Comparison of ENCODE assay signal across 8 cellular contexts in genomic region chr12:120264511-120265202, GRCh38. TPM values are rescaled to one million over a fixed set of nuclear protein-coding genes. Genes with fewer than 3 reads are reported as not detected.
DNase-seq lines count a peak whose midpoint lies in the region; ATAC-seq and TF ChIP-seq lines count a peak whose summit lies in the region.

No MANE protein-coding gene starts in this region.

- no peaks in the 10 kb centered on the region for H3K9me2 ChIP-seq in SK-N-SH

- no peaks in the 10 kb centered on the region for H3K36me3 Mint-ChIP-seq in progenitor cell of endocrine pancreas (ENCODE audit: insufficient read depth)

- ATAC-seq in DND-41 (ENCODE audit: insufficient read depth, low read depth), result no peak
- no peak for ATAC-seq in HG03439 (IDR thresholded peaks at IDR 0.05; ENCODE audit: unreplicated experiment)

- H3K27ac ChIP-seq in DND-41 (ENCODE audit: low read length), result peak overlapping the region; percentile 25; the same call in 1 of the 2 replicates
- peak overlapping the region in 1 of 2 experiments; percentile 57; a peak in 1 of 4 replicates for H3K27ac ChIP-seq in SK-N-SH (ENCODE audit: low read depth in 2 of 2, low read length in 1 of 2)

- peak overlapping the region; percentile 54 to 76; a peak in 3 of 4 replicates for H3K4me3 ChIP-seq in DND-41 (ENCODE audit: low read depth in 1 of 2, low read length in 2 of 2)
- peak overlapping the region; percentile 73 to 83 for H3K4me3 ChIP-seq in SK-N-SH (ENCODE audit: low read depth in 2 of 2, low read length in 1 of 2)
- peak overlapping the region; percentile 86 for H3K4me3 ChIP-seq in fibroblast of pulmonary artery (replicated peaks; ENCODE audit: low read depth, low read length)

- H3K9ac ChIP-seq in DND-41 (ENCODE audit: low read depth, low read length) (peak overlapping the region; percentile 84), SK-N-SH (peak overlapping the region; percentile 92)

- H3K4me1 ChIP-seq in DND-41 (ENCODE audit: insufficient read depth, low read length) (peaks cover 17% of the 10 kb centered on the region), SK-N-SH (ENCODE audit: control insufficient read depth in 1 of 2, insufficient read depth in 2 of 2, low read depth in 1 of 2, low read length in 1 of 2) (peaks cover 22 to 30% of the 10 kb centered on the region in 2 experiments; a peak in 3 of 4 replicates)

- H3K36me3 ChIP-seq in DND-41 (ENCODE audit: insufficient read depth, low read length), result no peaks in the 10 kb centered on the region
- H3K36me3 ChIP-seq in SK-N-SH (replicated peaks in 1 of 2; ENCODE audit: control insufficient read depth in 1 of 2, insufficient read depth in 2 of 2, low read length in 1 of 2), result peaks cover 2 to 7% of the 10 kb centered on the region in 2 experiments

- H3F3A ChIP-seq in SK-N-SH (replicated peaks; ENCODE audit: insufficient read depth), result peaks cover 12% of the 10 kb centered on the region

- peak overlapping the region; percentile 79 for H3K4me3 Mint-ChIP-seq in progenitor cell of endocrine pancreas (ENCODE audit: low read depth)

- no peak for TF ChIP-seq EP300 in SK-N-SH (IDR thresholded peaks at IDR 0.05; ENCODE audit: borderline replicate concordance in 1 of 2, low read depth in 1 of 2, low read length in 1 of 2)

- no peaks in the 10 kb centered on the region for H3K27me3 Mint-ChIP-seq in progenitor cell of endocrine pancreas

- H3K27ac Mint-ChIP-seq in progenitor cell of endocrine pancreas, result peak overlapping the region; percentile 71

- peaks cover 10% of the 10 kb centered on the region; the same call in 1 of the 2 replicates for H4K20me1 ChIP-seq in DND-41 (ENCODE audit: insufficient read depth, low read length)
- peaks cover 48% of the 10 kb centered on the region for H4K20me1 ChIP-seq in SK-N-SH (ENCODE audit: insufficient read depth)

- TF ChIP-seq CTCF in DND-41 (IDR thresholded peaks at IDR 0.05; ENCODE audit: borderline replicate concordance, extremely low read depth, low read length, poor library complexity, severe bottlenecking), result no peak
- no peak for TF ChIP-seq CTCF in SK-N-SH (IDR thresholded peaks at IDR 0.05)
- TF ChIP-seq CTCF in fibroblast of pulmonary artery (IDR thresholded peaks at IDR 0.05; ENCODE audit: low read length, missing control alignments), result no peak
- no peak for TF ChIP-seq CTCF in progenitor cell of endocrine pancreas (IDR thresholded peaks at IDR 0.05; ENCODE audit: unreplicated experiment)

- H3K4me1 Mint-ChIP-seq in progenitor cell of endocrine pancreas (ENCODE audit: low read depth), result peaks cover 24% of the 10 kb centered on the region

- 20% methylated on average over 16 of the region's 16 CpGs for WGBS in SK-N-SH (ENCODE audit: low lambda C conversion rate)

- CTCF ChIA-PET in SK-N-SH (lab: Yijun Ruan, JAX), result interaction anchor here (0.8 to 21.5 kb wide), 13 partner anchors 7 to 128 kb away, joined by 3 to 618 read pairs (median 16); partner anchors contain the start of genes RNU4-2 and RPLP0

- no peaks in the 10 kb centered on the region for H3K9me3 ChIP-seq in DND-41 (ENCODE audit: insufficient read depth, low read length, severe bottlenecking)
- no peaks in the 10 kb centered on the region for H3K9me3 ChIP-seq in SK-N-SH

- no peaks in the 10 kb centered on the region for H3K9me3 Mint-ChIP-seq in progenitor cell of endocrine pancreas (ENCODE audit: low read depth)

- H3K27me3 ChIP-seq in DND-41 (ENCODE audit: insufficient read depth, low read length, poor library complexity), result no peaks in the 10 kb centered on the region
- no peaks in the 10 kb centered on the region for H3K27me3 ChIP-seq in SK-N-SH (ENCODE audit: insufficient read depth)

- DNase-seq in DND-41 (no peak), SK-N-SH (no peak), fibroblast of pulmonary artery (ENCODE audit: low read depth) (no peak), progenitor cell of endocrine pancreas (ENCODE audit: low spot score, unreplicated experiment) (no peak), posterior vena cava (ENCODE audit: low spot score) (no peak), DMS79 treated with DMSO at 0.1 percent for 48 hours (lab: John Stamatoyannopoulos, UW) (no peak), RPMI8226 (no peak)

- POLR2A ChIA-PET in SK-N-SH (lab: Yijun Ruan, JAX), result interaction anchor here (0.6 to 6.9 kb wide), 7 partner anchors 8 to 64 kb away, joined by 3 to 53 read pairs (median 5); partner anchors contain the start of genes RNU4-1, RNU4-2 and RPLP0

- intact Hi-C loops in posterior vena cava (cut with DNase I), result loop anchor here (2.0 to 5.0 kb wide), 2 partner anchors 36 to 37 kb away; no protein-coding TSS in a partner anchor

- no peak for TF ChIP-seq RAD21 in SK-N-SH (IDR thresholded peaks at IDR 0.05; ENCODE audit: low read length)

- H2AFZ ChIP-seq in DND-41 (ENCODE audit: low read depth, low read length) (peak overlapping the region; percentile 89), SK-N-SH (ENCODE audit: low read depth) (no peak overlapping the region)

- H3K79me2 ChIP-seq in DND-41 (ENCODE audit: insufficient read depth, low read length), result peaks cover 7% of the 10 kb centered on the region
- peaks cover 58% of the 10 kb centered on the region for H3K79me2 ChIP-seq in SK-N-SH (ENCODE audit: insufficient read depth)

- peak overlapping the region; percentile 89 for H3K4me2 ChIP-seq in DND-41 (ENCODE audit: insufficient read depth, low read length)
- H3K4me2 ChIP-seq in SK-N-SH, result peak overlapping the region; percentile 96

TF ChIP-seq in SK-N-SH, 30 proteins besides CTCF, POLR2A, EP300 and RAD21:
- TF ChIP-seq IRF3 (IDR thresholded peaks at IDR 0.05; ENCODE audit: low read depth, low read length), result no peak
- TF ChIP-seq, protein P1, sequence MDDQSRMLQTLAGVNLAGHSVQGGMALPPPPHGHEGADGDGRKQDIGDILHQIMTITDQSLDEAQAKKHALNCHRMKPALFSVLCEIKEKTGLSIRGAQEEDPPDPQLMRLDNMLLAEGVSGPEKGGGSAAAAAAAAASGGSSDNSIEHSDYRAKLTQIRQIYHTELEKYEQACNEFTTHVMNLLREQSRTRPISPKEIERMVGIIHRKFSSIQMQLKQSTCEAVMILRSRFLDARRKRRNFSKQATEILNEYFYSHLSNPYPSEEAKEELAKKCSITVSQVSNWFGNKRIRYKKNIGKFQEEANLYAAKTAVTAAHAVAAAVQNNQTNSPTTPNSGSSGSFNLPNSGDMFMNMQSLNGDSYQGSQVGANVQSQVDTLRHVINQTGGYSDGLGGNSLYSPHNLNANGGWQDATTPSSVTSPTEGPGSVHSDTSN (IDR thresholded peaks at IDR 0.05), result no peak
- TF ChIP-seq MEF2A (IDR thresholded peaks at IDR 0.05; ENCODE audit: borderline replicate concordance, low read depth), result no peak
- no peak for TF ChIP-seq GATA2 (CRISPR knock-in tag; IDR thresholded peaks at IDR 0.05)
- no peak for TF ChIP-seq YY1 (IDR thresholded peaks at IDR 0.05; ENCODE audit: low read depth)
- TF ChIP-seq FOXJ3 (CRISPR knock-in tag; IDR thresholded peaks at IDR 0.05), result no peak
- TF ChIP-seq JUND (IDR thresholded peaks at IDR 0.05), result no peak
- TF ChIP-seq, protein P2, sequence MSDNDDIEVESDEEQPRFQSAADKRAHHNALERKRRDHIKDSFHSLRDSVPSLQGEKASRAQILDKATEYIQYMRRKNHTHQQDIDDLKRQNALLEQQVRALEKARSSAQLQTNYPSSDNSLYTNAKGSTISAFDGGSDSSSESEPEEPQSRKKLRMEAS (IDR thresholded peaks at IDR 0.05; ENCODE audit: low read depth), result no peak
- TF ChIP-seq CHD2 (IDR thresholded peaks at IDR 0.05; ENCODE audit: low read length, partially characterized antibody), result no peak
- no peak for TF ChIP-seq FOSL2 (IDR thresholded peaks at IDR 0.05; ENCODE audit: borderline replicate concordance, low read depth)
- no peak for TF ChIP-seq RXRA (IDR thresholded peaks at IDR 0.05; ENCODE audit: borderline replicate concordance, low read depth)
- no peak for TF ChIP-seq RFX5 (IDR thresholded peaks at IDR 0.05; ENCODE audit: low read length)
- no peak for TF ChIP-seq POLR2AphosphoS5 (IDR thresholded peaks at IDR 0.05; ENCODE audit: low read depth, low read length)
- TF ChIP-seq EZH2phosphoT487 (IDR thresholded peaks at IDR 0.05; ENCODE audit: borderline replicate concordance, low read depth), result no peak

RNA-seq across cellular contexts. Expression of gene PXN, which starts 0.9 kb away (rescaled TPM):
- 63.0 and 89.0 TPM in 2 replicates for polyA plus RNA-seq in SK-N-SH (2012; rRNA removed)
- polyA plus RNA-seq in SK-N-SH (2012; cell fraction: cytosol; rRNA removed), result 56.9 and 70.1 TPM in 2 replicates
- polyA plus RNA-seq in SK-N-SH (2012; cell fraction: nucleus; rRNA removed), result 269 and 301 TPM in 2 replicates
- total RNA-seq in progenitor cell of endocrine pancreas, result 71.4 and 71.8 TPM in 2 replicates
- total RNA-seq in posterior vena cava, result 100 to 1,000 TPM; 110 to 113 TPM

RNA-seq across cellular contexts. Expression of gene RNU4-2, which starts 27.0 kb away (rescaled TPM):
- polyA plus RNA-seq in SK-N-SH (2012; rRNA removed), result not detected in 2 replicates
- polyA plus RNA-seq in SK-N-SH (2012; cell fraction: cytosol; rRNA removed), result not detected in 2 replicates
- polyA plus RNA-seq in SK-N-SH (2012; cell fraction: nucleus; rRNA removed), result not detected in 2 replicates
- total RNA-seq in progenitor cell of endocrine pancreas (8,238 and 8,322 TPM in 2 replicates), posterior vena cava (over 10,000 TPM; 46,106 to 62,268 TPM)

RNA-seq across cellular contexts. Expression of gene RNU4-1, which starts 28.4 kb away (rescaled TPM):
- not detected in 2 replicates for polyA plus RNA-seq in SK-N-SH (2012; rRNA removed)
- not detected in 2 replicates for polyA plus RNA-seq in SK-N-SH (2012; cell fraction: cytosol; rRNA removed)
- not detected in 2 replicates for polyA plus RNA-seq in SK-N-SH (2012; cell fraction: nucleus; rRNA removed)
- 6,474 and 7,038 TPM in 2 replicates for total RNA-seq in progenitor cell of endocrine pancreas
- total RNA-seq in posterior vena cava, result 1,000 to 10,000 TPM; 4,532 to 5,081 TPM

RNA-seq across cellular contexts. Expression of gene SIRT4, which starts 37.5 kb away (rescaled TPM):
- 1.1 and 1.4 TPM in 2 replicates for polyA plus RNA-seq in SK-N-SH (2012; rRNA removed)
- polyA plus RNA-seq in SK-N-SH (2012; cell fraction: cytosol; rRNA removed), result 1.4 and 1.6 TPM in 2 replicates
- 1.4 and 1.5 TPM in 2 replicates for polyA plus RNA-seq in SK-N-SH (2012; cell fraction: nucleus; rRNA removed)
- total RNA-seq in progenitor cell of endocrine pancreas (4.5 and 4.9 TPM in 2 replicates), posterior vena cava (under 1 TPM; 0.69 to 0.71 TPM)
